Comparison of ENCODE assay signal across 9 cellular contexts in genomic region chr4:174156239-174156826, GRCh38.
DNase-seq lines count a peak whose midpoint lies in the region; ATAC-seq and TF ChIP-seq lines count a peak whose summit lies in the region.
"Had no signal": no experiment of that assay in that cellular context is flagged by ENCODE, and none has a peak within 500 bp of the region (broad histone marks: within the 10 kb centered on the region; RNA-seq: fewer than 3 reads in every experiment).

No MANE protein-coding gene starts in this region.

- H3K27me3 ChIP-seq in CD4-positive, alpha-beta memory T cell (ENCODE audit: insufficient read depth, low read length): peaks cover 6% of the 10 kb centered on the region

- no peak overlapping the region for H3K4me3 ChIP-seq in CD4-positive, alpha-beta memory T cell (ENCODE audit: low read length in 2 of 2)
- no peak overlapping the region for H3K4me3 ChIP-seq in astrocyte of the spinal cord (ENCODE audit: low read depth, low read length)
- H3K4me3 ChIP-seq: skin epidermis had no signal

- H3K27me3 Mint-ChIP-seq in CD4-positive, alpha-beta memory T cell: peaks cover 11 to 17% of the 10 kb centered on the region in 2 donors

- no peaks in the 10 kb centered on the region for H3K4me1 ChIP-seq in CD4-positive, alpha-beta memory T cell (ENCODE audit: insufficient read depth, low read length)

- POLR2A ChIA-PET in CD4-positive, alpha-beta memory T cell (lab: Charles Lee; ENCODE audit: partially characterized antibody): no interaction called here

- no peaks in the 10 kb centered on the region for H3K9me3 Mint-ChIP-seq in CD4-positive, alpha-beta memory T cell

- H3K4me1 Mint-ChIP-seq in CD4-positive, alpha-beta memory T cell: no peaks in the 10 kb centered on the region

- CTCF ChIA-PET in CD4-positive, alpha-beta memory T cell (lab: Charles Lee; ENCODE audit: partially characterized antibody): no interaction called here

- H3K36me3 Mint-ChIP-seq in CD4-positive, alpha-beta memory T cell: no peaks in the 10 kb centered on the region

- intact Hi-C loops in CD4-positive, alpha-beta memory T cell (cut with micrococcal nuclease): loop anchor here (5.0 kb wide), 1 partner anchor 734 kb away; no protein-coding TSS in a partner anchor

- H3K36me3 ChIP-seq in CD4-positive, alpha-beta memory T cell (ENCODE audit: insufficient read depth, low read length): no peaks in the 10 kb centered on the region

- DNase-seq in CD4-positive, alpha-beta memory T cell: peak in 4 of 5 donors; percentile 4 to 14 (median 10)
- peak; percentile 42 for DNase-seq in NCI-H2227 (lab: John Stamatoyannopoulos, UW; ENCODE audit: unreplicated experiment)
- peak; percentile 58 for DNase-seq in astrocyte of the spinal cord (ENCODE audit: low read depth, low spot score)
- DNase-seq in kidney tubule cell (ENCODE audit: low spot score): peak; percentile 48
- DNase-seq in mesenteric fat pad (ENCODE audit: low spot score): no peak
- no peak for DNase-seq in NCI-H128 (lab: John Stamatoyannopoulos, UW; ENCODE audit: unreplicated experiment)

- peak; percentile 74 for ATAC-seq in GM19025 (IDR thresholded peaks at IDR 0.05; ENCODE audit: low read depth, unreplicated experiment)
- ATAC-seq in HG03095 (IDR thresholded peaks at IDR 0.05; ENCODE audit: unreplicated experiment): peak; percentile 77

- no peak overlapping the region for H3K4me3 Mint-ChIP-seq in CD4-positive, alpha-beta memory T cell

- no peak overlapping the region for H3K27ac ChIP-seq in CD4-positive, alpha-beta memory T cell (ENCODE audit: low read depth, low read length)
- H3K27ac ChIP-seq: skin epidermis had no signal

- H3K9me3 ChIP-seq in CD4-positive, alpha-beta memory T cell (ENCODE audit: control insufficient read depth in 1 of 2, low read length in 2 of 2): no peaks in the 10 kb centered on the region

- in situ Hi-C loops in astrocyte of the spinal cord (cut with HindIII; ENCODE audit: low sequenced_read_pairs): no loop called here

- peak; percentile 68 for TF ChIP-seq CTCF in astrocyte of the spinal cord (IDR thresholded peaks at IDR 0.05; ENCODE audit: low read depth, low read length)

- no peak overlapping the region for H3K27ac Mint-ChIP-seq in CD4-positive, alpha-beta memory T cell

Comparison
In these comparisons a context has a peak if more than half of its experiments do, and no peak if none do; other contexts are left out.
1. DNase-seq: peak in CD4-positive, alpha-beta memory T cell (4 of 5), NCI-H2227 (single experiment), astrocyte of the spinal cord (single experiment) and kidney tubule cell (single experiment); none in mesenteric fat pad (single experiment) and NCI-H128 (single experiment).